In the genomic region with DNA sequence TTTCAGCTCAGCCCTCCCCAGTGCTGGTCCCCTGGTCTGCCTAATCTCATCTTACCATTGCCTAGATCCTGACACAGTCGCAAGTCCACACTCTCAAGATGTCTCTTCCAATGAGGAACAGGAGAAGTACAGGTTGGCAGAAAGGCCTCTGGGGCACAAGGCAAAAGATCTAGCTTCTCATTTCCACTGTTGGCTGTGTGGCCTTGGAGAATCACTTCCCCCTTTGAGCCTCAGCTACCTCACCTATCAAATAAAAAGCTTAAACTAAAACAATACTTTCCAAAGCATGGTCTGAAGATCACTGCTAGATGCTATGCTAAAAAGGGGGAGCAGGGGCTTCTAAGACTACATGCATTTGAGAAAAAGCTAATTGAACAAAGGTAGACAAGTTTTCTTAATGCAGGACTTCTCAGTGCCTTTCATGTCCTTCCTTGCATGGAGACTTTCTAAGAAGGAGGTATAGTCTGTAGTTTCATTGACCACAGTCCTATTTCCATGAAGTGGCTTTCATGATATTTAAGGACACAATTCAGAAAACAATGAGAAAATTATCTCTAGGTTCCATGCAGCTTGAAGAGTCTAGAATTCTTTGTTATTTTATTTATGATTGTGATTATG, we compare ENCODE assay signal across 20 cellular contexts.
"Had no signal": no experiment of that assay in that cellular context is flagged by ENCODE, and none has a peak within 500 bp of the region (broad histone marks: within the 10 kb centered on the region; RNA-seq: fewer than 3 reads in every experiment).

No MANE protein-coding gene starts in this region.

- H3K27ac Mint-ChIP-seq: dendritic cell treated with granulocyte-macrophage colony-stimulating factor and Interleukin-4, amounts not matched to agents 40 ng/mL and 50 ng/mL, for 4 days; effector memory CD8-positive, alpha-beta T cell; naive thymus-derived CD4-positive, alpha-beta T cell; nephron progenitor cell had no signal

- DNase-seq: effector memory CD8-positive, alpha-beta T cell; foreskin keratinocyte; head of caudate nucleus; hippocampal formation; kidney glomerular epithelial cell; mammary epithelial cell; naive thymus-derived CD4-positive, alpha-beta T cell; nephron progenitor cell; spleen; stimulated activated CD4-positive, alpha-beta T cell treated with anti-CD3 and anti-CD28 coated beads, Interleukin-15, amount 100 ng/mL, for 24 hours; stimulated activated CD4-positive, alpha-beta T cell treated with anti-CD3 and anti-CD28 coated beads, Interleukin-1b, Interleukin-23, amount 100 ng/mL, for 48 hours; stimulated activated CD4-positive, alpha-beta T cell treated with anti-CD3 and anti-CD28 coated beads, Interleukin-4, amount 100 ng/mL, for 24 hours; stimulated activated naive CD4-positive, alpha-beta T cell; stomach; substantia nigra; transverse colon had no signal

- H3K9me3 ChIP-seq: spleen, stomach, thoracic aorta, transverse colon had no signal

- H3K4me3 ChIP-seq: spleen, stomach, thoracic aorta, transverse colon had no signal

- FAIRE-seq: colon had no signal

- ATAC-seq: effector memory CD8-positive, alpha-beta T cell; foreskin keratinocyte; naive thymus-derived CD4-positive, alpha-beta T cell; sciatic nerve had no signal

- H3K27ac ChIP-seq: spleen, stomach, thoracic aorta, transverse colon had no signal

- H3K27me3 ChIP-seq: foreskin keratinocyte, spleen, stomach, transverse colon had no signal

- H3K27me3 Mint-ChIP-seq: dendritic cell treated with granulocyte-macrophage colony-stimulating factor and Interleukin-4, amounts not matched to agents 40 ng/mL and 50 ng/mL, for 4 days had no signal

- H3K4me1 ChIP-seq: spleen, stomach, transverse colon had no signal

- H3K4me3 Mint-ChIP-seq: dendritic cell treated with granulocyte-macrophage colony-stimulating factor and Interleukin-4, amounts not matched to agents 40 ng/mL and 50 ng/mL, for 4 days; effector memory CD8-positive, alpha-beta T cell; naive thymus-derived CD4-positive, alpha-beta T cell; nephron progenitor cell had no signal

- H3K9me3 Mint-ChIP-seq: dendritic cell treated with granulocyte-macrophage colony-stimulating factor and Interleukin-4, amounts not matched to agents 40 ng/mL and 50 ng/mL, for 4 days; effector memory CD8-positive, alpha-beta T cell had no signal

- H3K36me3 ChIP-seq: spleen, stomach, thoracic aorta, transverse colon had no signal
